8 cellular contexts compared by ENCODE assay signal in the genomic region with DNA sequence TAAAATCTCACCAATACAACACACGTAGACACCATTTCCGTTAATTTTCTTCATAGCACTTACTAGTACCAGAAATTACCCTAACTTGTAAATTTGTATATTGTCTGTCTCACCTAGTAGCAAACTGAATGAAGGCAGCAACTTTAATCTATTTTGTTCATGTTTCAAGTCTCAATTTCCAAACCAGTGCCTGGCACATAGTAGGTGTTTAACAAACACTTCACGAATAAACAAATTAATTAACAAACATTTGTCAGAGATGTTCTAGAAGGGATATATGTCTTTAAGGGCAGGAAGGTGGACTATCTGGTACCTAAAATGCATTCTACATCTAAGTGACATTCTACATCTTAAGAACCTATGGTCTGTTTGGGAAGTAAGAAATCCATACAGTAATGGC. TPM values are rescaled to one million over a fixed set of nuclear protein-coding genes. Genes with fewer than 3 reads are reported as not detected.
DNase-seq lines count a peak whose midpoint lies in the region; ATAC-seq, FAIRE-seq and TF ChIP-seq lines count a peak whose summit lies in the region.

No MANE protein-coding gene starts in this region.

- no peak overlapping the region for H3K27ac ChIP-seq in kidney (ENCODE audit: low read depth in 2 of 2, low read length in 2 of 2)
- H3K27ac ChIP-seq in testis: no peak overlapping the region

- H3K9me3 Mint-ChIP-seq in activated CD4-positive, alpha-beta T cell treated with anti-CD3 and anti-CD28 coated beads, Interleukin-2, amount 10 ng/mL, durations not matched to agents 24 days and 14 days: no peaks in the 10 kb centered on the region
- no peaks in the 10 kb centered on the region for H3K9me3 Mint-ChIP-seq in activated naive CD4-positive, alpha-beta T cell treated with anti-CD3 and anti-CD28 coated beads, Interleukin-2, amount 50 U/mL, for 72 hours

- peak overlapping the region; percentile 98 for H3K4me3 Mint-ChIP-seq in activated CD4-positive, alpha-beta T cell treated with anti-CD3 and anti-CD28 coated beads, Interleukin-2, amount 10 ng/mL, durations not matched to agents 24 days and 14 days

- H3K9me3 ChIP-seq in kidney (ENCODE audit: control insufficient read depth in 1 of 2, low read length in 2 of 2) (no peaks in the 10 kb centered on the region), testis (no peaks in the 10 kb centered on the region)

- peaks cover 20% of the 10 kb centered on the region for H3K36me3 Mint-ChIP-seq in activated CD4-positive, alpha-beta T cell treated with anti-CD3 and anti-CD28 coated beads, Interleukin-2, amount 10 ng/mL, durations not matched to agents 24 days and 14 days (ENCODE audit: low read depth)
- peaks cover 6 to 20% of the 10 kb centered on the region in 2 donors for H3K36me3 Mint-ChIP-seq in activated naive CD4-positive, alpha-beta T cell treated with anti-CD3 and anti-CD28 coated beads, Interleukin-2, amount 50 U/mL, for 72 hours

- intact Hi-C loops in activated CD4-positive, alpha-beta T cell treated with anti-CD3 and anti-CD28 coated beads, Interleukin-2, amount 10 ng/mL, durations not matched to agents 24 days and 14 days (cut with micrococcal nuclease): loop anchor here (2.0 to 5.0 kb wide), 3 partner anchors 368 to 464 kb away; a partner anchor contains a TSS
- intact Hi-C loops in kidney (cut with DNase I): no loop called here
- intact Hi-C loops in testis (cut with DNase I; ENCODE audit: low total_unique reads): no loop called here

- FAIRE-seq in kidney (lab: Jason Lieb, UNC): no peak

- no peak for TF ChIP-seq CTCF in kidney (IDR thresholded peaks at IDR 0.05; ENCODE audit: borderline replicate concordance, extremely low read depth, insufficient read depth)
- no peak for TF ChIP-seq CTCF in testis (IDR thresholded peaks at IDR 0.05)

- no peak for TF ChIP-seq POLR2A in testis (IDR thresholded peaks at IDR 0.05)

- H3K36me3 ChIP-seq in kidney (ENCODE audit: control insufficient read depth in 1 of 2, insufficient read depth in 2 of 2, low read length in 2 of 2): peaks cover 4 to 5% of the 10 kb centered on the region in 2 donors
- no peaks in the 10 kb centered on the region for H3K36me3 ChIP-seq in testis (ENCODE audit: low read depth, missing control alignments)

- H3K4me1 ChIP-seq in kidney (ENCODE audit: control insufficient read depth in 1 of 2, insufficient read depth in 1 of 2, low read depth in 1 of 2, low read length in 2 of 2) (peaks cover 0 to 8% of the 10 kb centered on the region in 2 donors), testis (peaks cover 9% of the 10 kb centered on the region)

- H3K27me3 ChIP-seq in testis: no peaks in the 10 kb centered on the region

- peaks cover 28% of the 10 kb centered on the region for H3K4me1 Mint-ChIP-seq in activated CD4-positive, alpha-beta T cell treated with anti-CD3 and anti-CD28 coated beads, Interleukin-2, amount 10 ng/mL, durations not matched to agents 24 days and 14 days

- WGBS in testis, 2 donors: 69 to 81% methylated on average over 3 of the region's 3 CpGs

- H3K27ac Mint-ChIP-seq in activated CD4-positive, alpha-beta T cell treated with anti-CD3 and anti-CD28 coated beads, Interleukin-2, amount 10 ng/mL, durations not matched to agents 24 days and 14 days: peak overlapping the region; percentile 99
- peak overlapping the region; percentile 96 to 98 for H3K27ac Mint-ChIP-seq in activated naive CD4-positive, alpha-beta T cell treated with anti-CD3 and anti-CD28 coated beads, Interleukin-2, amount 50 U/mL, for 72 hours

- H3K4me3 ChIP-seq in kidney (ENCODE audit: low read length in 2 of 2): peak overlapping the region; percentile 92 to 97
- peak overlapping the region; percentile 90 to 92 for H3K4me3 ChIP-seq in testis

- no peak for DNase-seq in activated CD4-positive, alpha-beta T cell treated with anti-CD3 and anti-CD28 coated beads, Interleukin-2, amount 10 ng/mL, durations not matched to agents 24 days and 14 days
- no peak for DNase-seq in activated CD4-positive, alpha-beta T cell treated with anti-CD3 and anti-CD28 coated beads for 48 hours
- DNase-seq in activated naive CD4-positive, alpha-beta T cell treated with anti-CD3 and anti-CD28 coated beads, Interleukin-2, amount 50 U/mL, for 72 hours (ENCODE audit: low spot score in 2 of 2): no peak
- DNase-seq in kidney (no peak), testis (no peak), NCI-H187 treated with DMSO at 0.1 percent for 48 hours (lab: John Stamatoyannopoulos, UW) (no peak), DMS53 (lab: John Stamatoyannopoulos, UW) (no peak)
- no peak for DNase-seq in stimulated activated CD4-positive, alpha-beta T cell treated with anti-CD3 and anti-CD28 coated beads, Interleukin-1b, Interleukin-23, amount 100 ng/mL, for 48 hours

- ATAC-seq in activated naive CD4-positive, alpha-beta T cell treated with anti-CD3 and anti-CD28 coated beads, Interleukin-2, amount 50 U/mL, for 72 hours: no peak

- H3K9ac ChIP-seq in kidney (ENCODE audit: low read length in 2 of 2): peak overlapping the region in 1 of 2 donors; percentile 99

- no peaks in the 10 kb centered on the region for H3K27me3 Mint-ChIP-seq in activated CD4-positive, alpha-beta T cell treated with anti-CD3 and anti-CD28 coated beads, Interleukin-2, amount 10 ng/mL, durations not matched to agents 24 days and 14 days

RNA-seq across cellular contexts. Expression of a gene that starts 1.0 kb away (rescaled TPM):
- total RNA-seq in activated CD4-positive, alpha-beta T cell treated with anti-CD3 and anti-CD28 coated beads, Interleukin-2, amount 10 ng/mL, durations not matched to agents 24 days and 14 days: 41.6 and 55.4 TPM in 2 replicates
- total RNA-seq in activated naive CD4-positive, alpha-beta T cell treated with anti-CD3 and anti-CD28 coated beads, Interleukin-2, amount 50 U/mL, for 72 hours: 10 to 100 TPM; 19.3 to 33.5 TPM
- total RNA-seq in kidney (45.1 TPM), testis (10 to 100 TPM; 39.5 to 43.9 TPM)
- polyA plus RNA-seq in kidney (ENCODE audit: insufficient read depth, low read depth, low replicate concordance) (21.4 TPM), testis (ENCODE audit: insufficient read depth, low read depth, low replicate concordance) (29.5 TPM)

RNA-seq across cellular contexts. Expression of a gene that starts 42.2 kb away (rescaled TPM):
- 0.52 and 0.65 TPM in 2 replicates for total RNA-seq in activated CD4-positive, alpha-beta T cell treated with anti-CD3 and anti-CD28 coated beads, Interleukin-2, amount 10 ng/mL, durations not matched to agents 24 days and 14 days
- total RNA-seq in activated naive CD4-positive, alpha-beta T cell treated with anti-CD3 and anti-CD28 coated beads, Interleukin-2, amount 50 U/mL, for 72 hours: 1 to 10 TPM; 2.4 to 8.6 TPM
- total RNA-seq in kidney: 25.0 TPM
- 4.3 TPM for polyA plus RNA-seq in kidney (ENCODE audit: insufficient read depth, low read depth, low replicate concordance)
- 10 to 100 TPM; 45.3 to 80.2 TPM for total RNA-seq in testis
- 7.4 TPM for polyA plus RNA-seq in testis (ENCODE audit: insufficient read depth, low read depth, low replicate concordance)
